ENCODE assay signal across 10 cellular contexts in genomic region chr12:121568971-121569808, GRCh38.
DNase-seq lines count a peak whose midpoint lies in the region; ATAC-seq lines count a peak whose summit lies in the region.
"Had no signal": no experiment of that assay in that cellular context is flagged by ENCODE, and none has a peak within 500 bp of the region (broad histone marks: within the 10 kb centered on the region; RNA-seq: fewer than 3 reads in every experiment).

No MANE protein-coding gene starts in this region.

- peak overlapping the region; percentile 63 for H3K27ac Mint-ChIP-seq in dendritic cell treated with granulocyte-macrophage colony-stimulating factor and Interleukin-4, amounts not matched to agents 40 ng/mL and 50 ng/mL, for 4 days
- H3K27ac Mint-ChIP-seq in stimulated activated naive B cell treated with anti-CD40 and anti-IgM and Interleukin-4, amounts not matched to agents 10 μg/mL and 1 μg/mL and 100 μg/mL, for 72 hours, result peak overlapping the region; percentile 16

- H3K9me3 Mint-ChIP-seq in dendritic cell treated with granulocyte-macrophage colony-stimulating factor and Interleukin-4, amounts not matched to agents 40 ng/mL and 50 ng/mL, for 4 days, result no peaks in the 10 kb centered on the region
- H3K9me3 Mint-ChIP-seq in stimulated activated naive B cell treated with anti-CD40 and anti-IgM and Interleukin-4, amounts not matched to agents 10 μg/mL and 1 μg/mL and 100 μg/mL, for 72 hours, result no peaks in the 10 kb centered on the region
- H3K9me3 Mint-ChIP-seq: IgD-negative memory B cell had no signal

- peak; percentile 29 for DNase-seq in DMS 273 (lab: John Stamatoyannopoulos, UW; ENCODE audit: unreplicated experiment)
- no peak for DNase-seq in DMS 273 treated with DMSO at 0.1 percent for 48 hours (lab: John Stamatoyannopoulos, UW)
- DNase-seq in medulla oblongata (ENCODE audit: extremely low spot score), result peak; percentile 26
- DNase-seq in stimulated activated naive B cell treated with anti-CD40 and anti-IgM and Interleukin-4, amounts not matched to agents 10 μg/mL and 1 μg/mL and 100 μg/mL, for 72 hours, result no peak
- DNase-seq in epidermal melanocyte (ENCODE audit: insufficient read length, low spot score), result no peak
- DNase-seq: hippocampal formation had no signal

- peaks cover 98% of the 10 kb centered on the region for H3K36me3 Mint-ChIP-seq in dendritic cell treated with granulocyte-macrophage colony-stimulating factor and Interleukin-4, amounts not matched to agents 40 ng/mL and 50 ng/mL, for 4 days (ENCODE audit: low read depth)
- H3K36me3 Mint-ChIP-seq in stimulated activated naive B cell treated with anti-CD40 and anti-IgM and Interleukin-4, amounts not matched to agents 10 μg/mL and 1 μg/mL and 100 μg/mL, for 72 hours, result peaks cover 18 to 19% of the 10 kb centered on the region in 2 donors

- intact Hi-C loops in dendritic cell treated with granulocyte-macrophage colony-stimulating factor and Interleukin-4, amounts not matched to agents 40 ng/mL and 50 ng/mL, for 4 days (cut with micrococcal nuclease), result no loop called here

- ATAC-seq in stimulated activated naive B cell treated with anti-CD40 and anti-IgM and Interleukin-4, amounts not matched to agents 10 μg/mL and 1 μg/mL and 100 μg/mL, for 72 hours (replicated peaks), result peak in 1 of 2 donors; percentile 48
- no peak for ATAC-seq in GM18511 (IDR thresholded peaks at IDR 0.05; ENCODE audit: unreplicated experiment)
- no peak for ATAC-seq in activated CD4-positive, CD25-positive, alpha-beta regulatory T cell treated with anti-CD3 and anti-CD28 coated beads, Interleukin-2, amount 50 U/mL, for 24 hours

- peaks cover 46% of the 10 kb centered on the region for H3K4me1 Mint-ChIP-seq in dendritic cell treated with granulocyte-macrophage colony-stimulating factor and Interleukin-4, amounts not matched to agents 40 ng/mL and 50 ng/mL, for 4 days (ENCODE audit: low read depth)
- H3K4me1 Mint-ChIP-seq in stimulated activated naive B cell treated with anti-CD40 and anti-IgM and Interleukin-4, amounts not matched to agents 10 μg/mL and 1 μg/mL and 100 μg/mL, for 72 hours, result peaks cover 5 to 21% of the 10 kb centered on the region in 2 donors

- no peaks in the 10 kb centered on the region for H3K27me3 Mint-ChIP-seq in dendritic cell treated with granulocyte-macrophage colony-stimulating factor and Interleukin-4, amounts not matched to agents 40 ng/mL and 50 ng/mL, for 4 days
- H3K27me3 Mint-ChIP-seq in stimulated activated naive B cell treated with anti-CD40 and anti-IgM and Interleukin-4, amounts not matched to agents 10 μg/mL and 1 μg/mL and 100 μg/mL, for 72 hours, result no peaks in the 10 kb centered on the region
- H3K27me3 Mint-ChIP-seq: IgD-negative memory B cell had no signal

- no peak overlapping the region for H3K4me3 Mint-ChIP-seq in dendritic cell treated with granulocyte-macrophage colony-stimulating factor and Interleukin-4, amounts not matched to agents 40 ng/mL and 50 ng/mL, for 4 days
- H3K4me3 Mint-ChIP-seq in stimulated activated naive B cell treated with anti-CD40 and anti-IgM and Interleukin-4, amounts not matched to agents 10 μg/mL and 1 μg/mL and 100 μg/mL, for 72 hours, result no peak overlapping the region
- H3K4me3 Mint-ChIP-seq: IgD-negative memory B cell had no signal

Comparison
In these comparisons a context has a peak if more than half of its experiments do, and no peak if none do; other contexts are left out.
1. DNase-seq: peak in DMS 273 (single experiment) and medulla oblongata (single experiment); none in DMS 273 treated with DMSO at 0.1 percent for 48 hours (single experiment), stimulated activated naive B cell treated with anti-CD40 and anti-IgM and Interleukin-4, amounts not matched to agents 10 μg/mL and 1 μg/mL and 100 μg/mL, for 72 hours (single experiment) and epidermal melanocyte (single experiment).